In the genomic region with DNA sequence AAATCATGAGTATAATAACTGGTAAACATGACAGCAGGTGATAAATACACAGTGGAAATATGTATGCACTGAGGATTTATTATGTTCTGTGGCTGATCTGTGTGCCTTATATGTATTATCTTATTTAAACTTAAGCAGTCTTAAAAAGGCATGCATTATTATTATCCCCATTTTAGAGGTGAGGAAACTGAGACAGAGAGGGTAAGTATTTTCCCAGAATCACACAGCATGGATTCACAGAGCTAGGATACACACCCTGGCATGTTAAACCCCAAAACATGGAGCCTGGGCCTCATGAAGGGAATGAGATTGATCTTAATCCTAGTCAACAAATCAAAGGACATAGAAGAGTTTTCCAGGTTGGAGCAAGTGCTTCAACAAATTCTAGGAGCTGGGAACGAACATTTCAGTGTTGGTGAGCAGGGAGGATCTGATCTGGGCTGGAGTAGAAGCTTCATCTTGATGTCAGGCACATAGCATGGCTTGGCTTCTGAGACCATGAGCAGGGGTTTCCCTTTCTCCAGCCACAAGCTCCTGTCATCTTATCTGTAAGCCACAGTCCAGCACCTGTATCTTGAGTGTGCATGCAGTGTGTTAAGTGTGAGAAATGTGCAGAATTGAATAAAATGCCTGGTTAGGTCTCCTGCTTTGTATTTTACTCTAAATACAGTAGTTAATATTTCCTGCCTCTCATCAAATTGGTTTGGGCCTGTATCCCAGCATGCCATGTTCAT, we compare ENCODE assay signal across 17 cellular contexts. TPM values are rescaled to one million over a fixed set of nuclear protein-coding genes. Genes with fewer than 3 reads are reported as not detected.
DNase-seq lines count a peak whose midpoint lies in the region; ATAC-seq and TF ChIP-seq lines count a peak whose summit lies in the region.
"Had no signal": no experiment of that assay in that cellular context is flagged by ENCODE, and none has a peak within 500 bp of the region (broad histone marks: within the 10 kb centered on the region; RNA-seq: fewer than 3 reads in every experiment).

No MANE protein-coding gene starts in this region.

- DNase-seq in GM12865 (ENCODE audit: low read depth), result peak; percentile 31
- peak; percentile 17 for DNase-seq in GM20000 (ENCODE audit: low spot score)
- peak; percentile 31 for DNase-seq in OCI-M1 (lab: John Stamatoyannopoulos, UW)
- DNase-seq in stimulated activated effector memory CD8-positive, alpha-beta T cell treated with anti-CD3 and anti-CD28 coated beads, Interleukin-12 subunit alpha, Interleukin-12 subunit beta, amount 100 ng/mL, for 72 hours (ENCODE audit: low spot score in 2 of 2), result no peak
- DNase-seq in left lung, result no peak
- no peak for DNase-seq in iPS-NIHi7 (ENCODE audit: extremely low spot score)
- DNase-seq in NCI-H774 (lab: John Stamatoyannopoulos, UW), result no peak
- DNase-seq: ACHN; C1 segment of cervical spinal cord; CD4-positive, alpha-beta memory T cell; COR-L47; DMS153; DMS79 treated with DMSO at 0.1 percent for 48 hours; EL had no signal

- H3K27ac ChIP-seq in left lung, result no peak overlapping the region
- H3K27ac ChIP-seq: HL-60 had no signal

- H3K9me3 ChIP-seq in left lung, result peaks cover 0 to 4% of the 10 kb centered on the region in 2 donors

- no peak overlapping the region for H3K4me3 Mint-ChIP-seq in stimulated activated effector memory CD8-positive, alpha-beta T cell treated with anti-CD3 and anti-CD28 coated beads, Interleukin-12 subunit alpha, Interleukin-12 subunit beta, amount 100 ng/mL, for 72 hours
- H3K4me3 Mint-ChIP-seq: B cell; CD4-positive, alpha-beta memory T cell had no signal

- peaks cover 0 to 4% of the 10 kb centered on the region in 2 donors for H3K4me1 ChIP-seq in left lung
- H3K4me1 ChIP-seq: HAP-1 had no signal

- no peak for TF ChIP-seq CTCF in GM12865 (IDR thresholded peaks at IDR 0.05; ENCODE audit: insufficient read depth, low read depth, low read length, missing control alignments)
- TF ChIP-seq CTCF in GM20000 (IDR thresholded peaks at IDR 0.05; ENCODE audit: extremely low read depth, missing control alignments), result no peak
- no peak for TF ChIP-seq CTCF in left lung (IDR thresholded peaks at IDR 0.05)

- no peaks in the 10 kb centered on the region for H3K36me3 ChIP-seq in left lung
- H3K36me3 ChIP-seq: HAP-1 had no signal

- H3K27me3 ChIP-seq in left lung, result no peaks in the 10 kb centered on the region

- intact Hi-C loops in left lung (cut with DNase I), result no loop called here

- H3K4me3 ChIP-seq in GM12865 (ENCODE audit: low read depth, low read length) (no peak overlapping the region), left lung (no peak overlapping the region)
- H3K4me3 ChIP-seq: HAP-1 had no signal

- peaks cover 14% of the 10 kb centered on the region for H3K4me1 Mint-ChIP-seq in stimulated activated effector memory CD8-positive, alpha-beta T cell treated with anti-CD3 and anti-CD28 coated beads, Interleukin-12 subunit alpha, Interleukin-12 subunit beta, amount 100 ng/mL, for 72 hours
- H3K4me1 Mint-ChIP-seq: B cell had no signal

- ATAC-seq in stimulated activated effector memory CD8-positive, alpha-beta T cell treated with anti-CD3 and anti-CD28 coated beads, Interleukin-12 subunit alpha, Interleukin-12 subunit beta, amount 100 ng/mL, for 72 hours, result peak; percentile 48
- ATAC-seq in left lung, result no peak

- H3K9me3 Mint-ChIP-seq in stimulated activated effector memory CD8-positive, alpha-beta T cell treated with anti-CD3 and anti-CD28 coated beads, Interleukin-12 subunit alpha, Interleukin-12 subunit beta, amount 100 ng/mL, for 72 hours, result peaks cover 8% of the 10 kb centered on the region

- H3K27ac Mint-ChIP-seq in stimulated activated effector memory CD8-positive, alpha-beta T cell treated with anti-CD3 and anti-CD28 coated beads, Interleukin-12 subunit alpha, Interleukin-12 subunit beta, amount 100 ng/mL, for 72 hours, result no peak overlapping the region
- H3K27ac Mint-ChIP-seq: B cell; CD4-positive, alpha-beta memory T cell had no signal

- no peaks in the 10 kb centered on the region for H3K36me3 Mint-ChIP-seq in stimulated activated effector memory CD8-positive, alpha-beta T cell treated with anti-CD3 and anti-CD28 coated beads, Interleukin-12 subunit alpha, Interleukin-12 subunit beta, amount 100 ng/mL, for 72 hours
- H3K36me3 Mint-ChIP-seq: CD4-positive, alpha-beta memory T cell had no signal

RNA-seq across cellular contexts. Expression of gene TLNRD1, which starts 43.0 kb away (rescaled TPM):
- total RNA-seq in left lung, result 10 to 100 TPM; 19.2 to 27.6 TPM

RNA-seq across cellular contexts. Expression of gene MESD, which starts 54.1 kb away (rescaled TPM):
- 10 to 100 TPM; 24.2 to 28.2 TPM for total RNA-seq in left lung

Comparison
In these comparisons a context has a peak if more than half of its experiments do, and no peak if none do; other contexts are left out.
1. DNase-seq: peak in GM12865 (single experiment), GM20000 (single experiment) and OCI-M1 (single experiment); none in stimulated activated effector memory CD8-positive, alpha-beta T cell treated with anti-CD3 and anti-CD28 coated beads, Interleukin-12 subunit alpha, Interleukin-12 subunit beta, amount 100 ng/mL, for 72 hours (0 of 2), left lung (0 of 2), iPS-NIHi7 (single experiment) and NCI-H774 (single experiment).